1 cellular context compared by ENCODE assay signal in the genomic region with DNA sequence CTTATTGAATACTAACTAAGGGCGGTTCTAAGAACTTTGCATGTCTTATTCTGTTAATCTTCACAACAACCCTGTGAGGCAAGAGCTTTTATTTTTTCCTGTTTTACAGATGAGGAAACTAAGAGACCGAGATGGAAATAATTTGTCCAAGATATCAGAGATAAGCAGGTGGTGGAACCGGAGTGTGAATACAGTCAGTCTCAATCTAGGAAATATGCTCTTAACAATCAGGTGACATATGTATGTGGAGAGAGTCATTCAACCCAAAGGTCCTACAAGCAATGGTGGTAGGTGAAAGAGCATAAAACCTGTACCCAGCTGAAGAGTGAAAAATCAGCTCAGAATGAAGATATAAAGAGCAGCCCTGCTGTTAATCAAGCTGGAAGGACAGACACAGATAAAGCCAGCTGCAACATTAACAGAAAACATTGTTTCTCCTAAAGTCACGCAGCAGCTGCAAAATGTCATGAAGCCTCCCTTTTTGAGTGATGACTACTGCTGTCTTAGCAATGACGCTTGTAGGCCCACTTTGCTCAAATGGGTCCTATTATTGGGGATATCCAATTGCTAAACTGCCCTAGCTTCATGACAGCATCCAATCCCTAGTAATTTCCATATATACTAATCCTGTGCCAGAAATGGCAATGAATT.
A peak's percentile ranks its signal among the peaks of the same experiment; 100 is the strongest.
TF ChIP-seq lines count a peak whose summit lies in the region.

No MANE protein-coding gene starts in this region.

TF ChIP-seq in K562, 482 proteins besides CTCF, POLR2A, EP300 and RAD21:
- TF ChIP-seq PBX2 (CRISPR knock-in tag; IDR thresholded peaks at IDR 0.05; ENCODE audit: low read depth) (no peak), PBX2 (tag; conservative IDR thresholded peaks at IDR 0.05; ENCODE audit: low read depth) (peak; percentile 69), CBFA2T2 (conservative IDR thresholded peaks at IDR 0.05) (peak; percentile 33; the same call in 1 of the 2 replicates), POLR2H (tag; IDR thresholded peaks at IDR 0.05; ENCODE audit: low read depth) (no peak), TAL1 (IDR thresholded peaks at IDR 0.05) (0 out of 2 replicates have a peak, but pooled peaks have one; percentile 8), MEIS2 (IDR thresholded peaks at IDR 0.05; ENCODE audit: partially characterized antibody) (peak; percentile 78)
- TF ChIP-seq, protein P1, sequence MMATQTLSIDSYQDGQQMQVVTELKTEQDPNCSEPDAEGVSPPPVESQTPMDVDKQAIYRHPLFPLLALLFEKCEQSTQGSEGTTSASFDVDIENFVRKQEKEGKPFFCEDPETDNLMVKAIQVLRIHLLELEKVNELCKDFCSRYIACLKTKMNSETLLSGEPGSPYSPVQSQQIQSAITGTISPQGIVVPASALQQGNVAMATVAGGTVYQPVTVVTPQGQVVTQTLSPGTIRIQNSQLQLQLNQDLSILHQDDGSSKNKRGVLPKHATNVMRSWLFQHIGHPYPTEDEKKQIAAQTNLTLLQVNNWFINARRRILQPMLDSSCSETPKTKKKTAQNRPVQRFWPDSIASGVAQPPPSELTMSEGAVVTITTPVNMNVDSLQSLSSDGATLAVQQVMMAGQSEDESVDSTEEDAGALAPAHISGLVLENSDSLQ (IDR thresholded peaks at IDR 0.05) = peak; percentile 28; the same call in 1 of the 2 replicates
